ENCODE assay signal across 9 cellular contexts in the genomic region with DNA sequence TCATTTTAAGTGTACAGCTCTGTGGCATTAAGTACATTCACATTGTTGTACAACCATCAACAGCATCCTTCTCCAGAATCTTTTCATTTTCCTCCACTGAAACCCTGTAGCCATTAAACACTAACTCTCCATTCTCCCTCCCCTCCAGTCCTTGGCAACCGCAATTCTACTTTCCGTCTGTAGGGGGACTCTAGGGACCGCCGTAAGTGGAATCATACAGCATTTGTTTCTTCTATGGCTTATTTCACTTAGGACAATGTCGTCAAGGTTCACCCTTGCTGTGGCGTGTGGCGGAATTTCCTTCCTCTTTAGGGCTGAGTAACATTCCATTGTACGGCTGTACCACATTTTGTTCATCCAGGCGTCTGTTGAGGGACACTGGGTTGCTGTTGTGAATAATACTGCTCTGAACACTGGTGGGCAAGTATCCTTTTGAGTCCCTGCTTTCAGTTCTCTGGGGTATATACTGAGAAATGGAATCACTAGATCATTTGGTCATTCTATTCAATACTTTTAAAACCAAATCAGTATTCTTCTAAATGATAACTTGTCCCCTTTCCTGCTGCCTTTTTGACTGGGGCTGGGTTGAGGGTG. TPM values are rescaled to one million over a fixed set of nuclear protein-coding genes. Genes with fewer than 3 reads are reported as not detected.
DNase-seq lines count a peak whose midpoint lies in the region; ATAC-seq and TF ChIP-seq lines count a peak whose summit lies in the region.
"Had no signal": no experiment of that assay in that cellular context is flagged by ENCODE, and none has a peak within 500 bp of the region (broad histone marks: within the 10 kb centered on the region; RNA-seq: fewer than 3 reads in every experiment).

No MANE protein-coding gene starts in this region.

- CTCF ChIA-PET in Caco-2 (lab: Charles Lee), result no interaction called here

- POLR2A ChIA-PET in Caco-2 (lab: Charles Lee), result no interaction called here

- ATAC-seq in HG03175 (IDR thresholded peaks at IDR 0.05; ENCODE audit: unreplicated experiment), result peak; percentile 57
- ATAC-seq in HG02763 (IDR thresholded peaks at IDR 0.05; ENCODE audit: unreplicated experiment), result no peak

- no peaks in the 10 kb centered on the region for H3K9me3 Mint-ChIP-seq in Caco-2 (ENCODE audit: unreplicated experiment)

- WGBS in mesenchymal stem cell, result 65% methylated on average over 9 of the region's 9 CpGs

- no peak overlapping the region for H3K4me3 ChIP-seq in Caco-2 (ENCODE audit: low read depth, low read length)
- H3K4me3 ChIP-seq in astrocyte of the spinal cord (ENCODE audit: low read depth, low read length), result no peak overlapping the region
- no peak overlapping the region for H3K4me3 ChIP-seq in mesenchymal stem cell (ENCODE audit: insufficient read depth in 1 of 2, low read depth in 1 of 2, low read length in 2 of 2)
- no peak overlapping the region for H3K4me3 ChIP-seq in tibial artery
- H3K4me3 ChIP-seq: SJSA1 had no signal

- no peak overlapping the region for H4K8ac ChIP-seq in mesenchymal stem cell (ENCODE audit: low read length)

- no peak overlapping the region for H3K27ac Mint-ChIP-seq in Caco-2 (ENCODE audit: unreplicated experiment)

- no peak overlapping the region for H2BK15ac ChIP-seq in mesenchymal stem cell (ENCODE audit: low read depth, poor library complexity, severe bottlenecking)

- intact Hi-C loops in Caco-2 (cut with micrococcal nuclease; ENCODE audit: unreplicated experiment), result no loop called here
- intact Hi-C loops in tibial artery (cut with DNase I; ENCODE audit: low total_unique reads), result no loop called here

- H3K9me3 ChIP-seq in Caco-2 (no peaks in the 10 kb centered on the region), mesenchymal stem cell (ENCODE audit: control insufficient read depth, low read length) (no peaks in the 10 kb centered on the region), tibial artery (no peaks in the 10 kb centered on the region)
- H3K9me3 ChIP-seq: SJSA1 had no signal

- no peak overlapping the region for H3K9ac ChIP-seq in mesenchymal stem cell (ENCODE audit: low read length)

- TF ChIP-seq CTCF in Caco-2 (IDR thresholded peaks at IDR 0.05; ENCODE audit: insufficient read depth in 1 of 2, low read depth in 1 of 2, low read length in 1 of 2, severe bottlenecking in 1 of 2, unreplicated experiment in 1 of 2), result peak; percentile 42 to 79
- peak; percentile 70 for TF ChIP-seq CTCF in astrocyte of the spinal cord (IDR thresholded peaks at IDR 0.05; ENCODE audit: low read depth, low read length)
- TF ChIP-seq CTCF in tibial artery (IDR thresholded peaks at IDR 0.05), result peak; percentile 53 to 69

- H3K18ac ChIP-seq in mesenchymal stem cell (ENCODE audit: low read depth in 1 of 2, low read length in 2 of 2), result no peak overlapping the region

- BruUV-seq in Caco-2 (replicated peaks; lab: Mats Ljungman, UMichigan), result no TSS peak

- H3K14ac ChIP-seq in mesenchymal stem cell (ENCODE audit: low read length in 2 of 2), result no peak overlapping the region

- H2BK5ac ChIP-seq in mesenchymal stem cell (ENCODE audit: low read depth, low read length, poor library complexity, severe bottlenecking), result no peak overlapping the region

- no peak overlapping the region for H2AK5ac ChIP-seq in mesenchymal stem cell (ENCODE audit: low read length, severe bottlenecking)

- no peak overlapping the region for H2BK120ac ChIP-seq in mesenchymal stem cell (ENCODE audit: low read depth, low read length)

- H3K27ac ChIP-seq in mesenchymal stem cell (ENCODE audit: low read length, poor library complexity, severe bottlenecking) (no peak overlapping the region), tibial artery (no peak overlapping the region)
- H3K27ac ChIP-seq: SJSA1 had no signal

- peak in 1 of 2 experiments; percentile 38 for DNase-seq in Caco-2
- DNase-seq in SKM-1 (lab: John Stamatoyannopoulos, UW; ENCODE audit: unreplicated experiment), result peak; percentile 30
- DNase-seq in astrocyte of the spinal cord (ENCODE audit: low read depth, low spot score), result peak; percentile 36
- peak; percentile 40 for DNase-seq in mesenchymal stem cell
- no peak for DNase-seq in tibial artery
- no peak for DNase-seq in amniotic stem cell (lab: John Stamatoyannopoulos, UW)

- no peak overlapping the region for H2BK12ac ChIP-seq in mesenchymal stem cell (ENCODE audit: low read length in 2 of 2)

- no peaks in the 10 kb centered on the region for H3K4me1 Mint-ChIP-seq in Caco-2 (ENCODE audit: low read depth, unreplicated experiment)

- H3K27me3 ChIP-seq in Caco-2 (replicated peaks; ENCODE audit: control insufficient read depth, insufficient read depth, low read length) (no peaks in the 10 kb centered on the region), mesenchymal stem cell (ENCODE audit: control insufficient read depth in 1 of 2, insufficient read depth in 1 of 2, low read length in 2 of 2) (no peaks in the 10 kb centered on the region), tibial artery (no peaks in the 10 kb centered on the region)
- H3K27me3 ChIP-seq: SJSA1 had no signal

- H3K4ac ChIP-seq in mesenchymal stem cell (ENCODE audit: low read depth in 1 of 2, low read length in 2 of 2), result no peak overlapping the region

- no peak overlapping the region for H4K91ac ChIP-seq in mesenchymal stem cell (ENCODE audit: low read length)

- H3K36me3 Mint-ChIP-seq in Caco-2 (ENCODE audit: insufficient read depth, unreplicated experiment), result no peaks in the 10 kb centered on the region

- no peaks in the 10 kb centered on the region for H3K36me3 ChIP-seq in Caco-2 (ENCODE audit: control insufficient read depth, insufficient read depth, low read length)
- no peaks in the 10 kb centered on the region for H3K36me3 ChIP-seq in mesenchymal stem cell (ENCODE audit: control insufficient read depth in 1 of 2, insufficient read depth in 2 of 2, low read depth in 1 of 2, low read length in 2 of 2)
- H3K36me3 ChIP-seq in tibial artery, result no peaks in the 10 kb centered on the region
- H3K36me3 ChIP-seq: SJSA1 had no signal

- H3K4me2 ChIP-seq in mesenchymal stem cell (ENCODE audit: low read length, poor library complexity, severe bottlenecking), result no peak overlapping the region

- H3K4me1 ChIP-seq in Caco-2 (no peaks in the 10 kb centered on the region), mesenchymal stem cell (ENCODE audit: control insufficient read depth, insufficient read depth, low read depth, low read length) (peaks cover 9% of the 10 kb centered on the region), tibial artery (peaks cover 0 to 7% (median 0%) of the 10 kb centered on the region in 4 donors)
- H3K4me1 ChIP-seq: SJSA1 had no signal

- no peak overlapping the region for H3K4me3 Mint-ChIP-seq in Caco-2 (ENCODE audit: unreplicated experiment)

- no peak overlapping the region for H2AFZ ChIP-seq in mesenchymal stem cell (ENCODE audit: low read depth, low read length)

- H3K23ac ChIP-seq in mesenchymal stem cell (ENCODE audit: low read length in 2 of 2), result no peak overlapping the region

- no peaks in the 10 kb centered on the region for H3K27me3 Mint-ChIP-seq in Caco-2 (ENCODE audit: insufficient read depth, unreplicated experiment)

- in situ Hi-C loops in astrocyte of the spinal cord (cut with HindIII; ENCODE audit: low sequenced_read_pairs), result no loop called here

- H3K79me1 ChIP-seq in mesenchymal stem cell (replicated peaks; ENCODE audit: low read length, poor library complexity, severe bottlenecking), result peaks cover 3% of the 10 kb centered on the region

RNA-seq across cellular contexts. Expression of a gene that starts 50.7 kb away (rescaled TPM):
- 0.14 and 0.18 TPM in 2 replicates for total RNA-seq in Caco-2 (2022)
- polyA plus RNA-seq in mesenchymal stem cell (2013, experiment 1 of 2), result 1.4 TPM
- polyA plus RNA-seq in mesenchymal stem cell (2013, experiment 2 of 2), result 1.5 TPM

Comparison
In these comparisons a context has a peak if more than half of its experiments do, and no peak if none do; other contexts are left out.
1. DNase-seq: peak in SKM-1 (single experiment), astrocyte of the spinal cord (single experiment) and mesenchymal stem cell (single experiment); none in tibial artery (0 of 2) and amniotic stem cell (single experiment).
2. Peak in every context shown above with its lines, with median percentiles within 50 percentile points of each other: CTCF ChIP-seq.